In the genomic region with DNA sequence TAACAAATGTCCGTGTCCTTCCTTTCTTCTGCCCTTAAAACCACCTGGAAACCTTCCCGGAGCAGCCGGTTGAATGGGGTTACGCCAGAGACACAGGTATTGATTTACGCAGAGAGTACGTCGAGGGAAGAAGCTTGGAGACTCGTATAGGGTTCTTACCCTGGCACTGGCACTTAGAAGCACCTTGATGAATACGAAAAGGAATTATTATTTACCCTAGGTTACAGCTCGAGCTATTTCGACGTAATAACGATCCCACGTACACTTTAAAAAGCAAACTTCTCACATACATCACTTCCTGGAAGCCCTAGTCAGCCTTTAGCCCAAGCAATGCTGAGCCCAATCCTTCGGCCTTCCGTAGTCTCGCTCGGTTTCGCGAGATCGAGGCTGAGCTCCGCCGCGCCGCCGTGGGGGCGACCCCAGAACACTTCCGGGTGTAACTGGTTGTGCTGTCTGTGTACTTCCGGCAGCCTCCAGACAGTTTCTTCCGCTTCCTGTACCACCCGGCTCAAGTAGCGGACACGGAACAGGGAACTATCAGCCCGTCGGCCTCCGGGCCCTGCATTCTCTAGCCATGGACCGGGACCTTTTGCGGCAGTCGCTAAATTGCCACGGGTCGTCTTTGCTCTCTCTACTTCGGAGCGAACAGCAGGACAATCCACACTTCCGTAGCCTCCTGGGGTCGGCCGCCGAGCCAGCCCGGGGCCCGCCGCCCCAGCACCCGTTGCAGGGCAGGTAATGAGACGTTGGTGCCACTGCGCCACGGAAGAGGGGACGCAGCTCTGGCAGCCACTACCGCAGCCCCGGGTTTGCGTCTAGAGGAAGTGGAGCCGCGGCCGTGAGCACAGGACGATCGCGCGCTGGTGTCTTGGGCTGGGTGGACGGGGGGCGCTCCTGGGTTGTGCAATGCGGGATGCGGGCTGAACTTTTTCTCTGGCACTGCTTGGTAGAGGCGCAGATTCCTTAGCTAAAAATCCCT, we compare ENCODE assay signal across 1 cellular context.
A peak's percentile ranks its signal among the peaks of the same experiment; 100 is the strongest.
TF ChIP-seq lines count a peak whose summit lies in the region.

A gene with protein sequence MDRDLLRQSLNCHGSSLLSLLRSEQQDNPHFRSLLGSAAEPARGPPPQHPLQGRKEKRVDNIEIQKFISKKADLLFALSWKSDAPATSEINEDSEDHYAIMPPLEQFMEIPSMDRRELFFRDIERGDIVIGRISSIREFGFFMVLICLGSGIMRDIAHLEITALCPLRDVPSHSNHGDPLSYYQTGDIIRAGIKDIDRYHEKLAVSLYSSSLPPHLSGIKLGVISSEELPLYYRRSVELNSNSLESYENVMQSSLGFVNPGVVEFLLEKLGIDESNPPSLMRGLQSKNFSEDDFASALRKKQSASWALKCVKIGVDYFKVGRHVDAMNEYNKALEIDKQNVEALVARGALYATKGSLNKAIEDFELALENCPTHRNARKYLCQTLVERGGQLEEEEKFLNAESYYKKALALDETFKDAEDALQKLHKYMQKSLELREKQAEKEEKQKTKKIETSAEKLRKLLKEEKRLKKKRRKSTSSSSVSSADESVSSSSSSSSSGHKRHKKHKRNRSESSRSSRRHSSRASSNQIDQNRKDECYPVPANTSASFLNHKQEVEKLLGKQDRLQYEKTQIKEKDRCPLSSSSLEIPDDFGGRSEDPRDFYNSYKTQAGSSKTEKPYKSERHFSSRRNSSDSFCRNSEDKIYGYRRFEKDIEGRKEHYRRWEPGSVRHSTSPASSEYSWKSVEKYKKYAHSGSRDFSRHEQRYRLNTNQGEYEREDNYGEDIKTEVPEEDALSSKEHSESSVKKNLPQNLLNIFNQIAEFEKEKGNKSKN (plus strand): TSS at position 476 of the 979 bp plus-strand sequence. CDS start 99 bp downstream, at position 575.

TF ChIP-seq in WTC11, 78 proteins besides CTCF, POLR2A, EP300 and RAD21 (continued from another document and continues in another):
- TF ChIP-seq MLX (CRISPR knock-in tag; IDR thresholded peaks at IDR 0.05) (no peak), RELA (CRISPR knock-in tag; IDR thresholded peaks at IDR 0.05; ENCODE audit: borderline replicate concordance) (no peak), ZBTB21 (CRISPR knock-in tag; IDR thresholded peaks at IDR 0.05; ENCODE audit: borderline replicate concordance) (peak; percentile 14; the same call in 1 of the 2 replicates), SMAD4 (CRISPR knock-in tag; IDR thresholded peaks at IDR 0.05) (no peak), CDX4 (CRISPR knock-in tag; IDR thresholded peaks at IDR 0.05; ENCODE audit: borderline replicate concordance) (no peak), EMX1 (CRISPR knock-in tag; IDR thresholded peaks at IDR 0.05) (no peak), STAT6 (CRISPR knock-in tag; conservative IDR thresholded peaks at IDR 0.05; ENCODE audit: low read depth) (no peak), CREB1 (CRISPR knock-in tag; IDR thresholded peaks at IDR 0.05) (no peak), NFYB (CRISPR knock-in tag; conservative IDR thresholded peaks at IDR 0.05; ENCODE audit: low read depth) (no peak), RORB (CRISPR knock-in tag; IDR thresholded peaks at IDR 0.05) (no peak), KAT7 (CRISPR knock-in tag; IDR thresholded peaks at IDR 0.05; ENCODE audit: borderline replicate concordance) (no peak), ATF1 (CRISPR knock-in tag; IDR thresholded peaks at IDR 0.05) (no peak), FOXJ3 (CRISPR knock-in tag; IDR thresholded peaks at IDR 0.05; ENCODE audit: borderline replicate concordance) (no peak), NR2C2 (CRISPR knock-in tag; IDR thresholded peaks at IDR 0.05) (peak; percentile 85), ARID4B (CRISPR knock-in tag; IDR thresholded peaks at IDR 0.05; ENCODE audit: borderline replicate concordance) (peak; percentile 64; the same call in 1 of the 2 replicates), ELF4 (CRISPR knock-in tag; IDR thresholded peaks at IDR 0.05; ENCODE audit: low read depth) (no peak), ZNF121 (CRISPR knock-in tag; IDR thresholded peaks at IDR 0.05) (no peak), ZNF317 (CRISPR knock-in tag; IDR thresholded peaks at IDR 0.05; ENCODE audit: borderline replicate concordance, low read depth) (no peak), OVOL2 (CRISPR knock-in tag; IDR thresholded peaks at IDR 0.05; ENCODE audit: borderline replicate concordance) (no peak), ATF3 (CRISPR knock-in tag; conservative IDR thresholded peaks at IDR 0.05) (no peak), ZNF232 (CRISPR knock-in tag; IDR thresholded peaks at IDR 0.05) (peak; percentile 80), GRHL2 (CRISPR knock-in tag; IDR thresholded peaks at IDR 0.05; ENCODE audit: insufficient replicate concordance, severe bottlenecking) (no peak)
- TF ChIP-seq, protein P1, sequence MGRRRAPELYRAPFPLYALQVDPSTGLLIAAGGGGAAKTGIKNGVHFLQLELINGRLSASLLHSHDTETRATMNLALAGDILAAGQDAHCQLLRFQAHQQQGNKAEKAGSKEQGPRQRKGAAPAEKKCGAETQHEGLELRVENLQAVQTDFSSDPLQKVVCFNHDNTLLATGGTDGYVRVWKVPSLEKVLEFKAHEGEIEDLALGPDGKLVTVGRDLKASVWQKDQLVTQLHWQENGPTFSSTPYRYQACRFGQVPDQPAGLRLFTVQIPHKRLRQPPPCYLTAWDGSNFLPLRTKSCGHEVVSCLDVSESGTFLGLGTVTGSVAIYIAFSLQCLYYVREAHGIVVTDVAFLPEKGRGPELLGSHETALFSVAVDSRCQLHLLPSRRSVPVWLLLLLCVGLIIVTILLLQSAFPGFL (CRISPR knock-in tag; IDR thresholded peaks at IDR 0.05; ENCODE audit: borderline replicate concordance): no peak
- TF ChIP-seq, protein P2, sequence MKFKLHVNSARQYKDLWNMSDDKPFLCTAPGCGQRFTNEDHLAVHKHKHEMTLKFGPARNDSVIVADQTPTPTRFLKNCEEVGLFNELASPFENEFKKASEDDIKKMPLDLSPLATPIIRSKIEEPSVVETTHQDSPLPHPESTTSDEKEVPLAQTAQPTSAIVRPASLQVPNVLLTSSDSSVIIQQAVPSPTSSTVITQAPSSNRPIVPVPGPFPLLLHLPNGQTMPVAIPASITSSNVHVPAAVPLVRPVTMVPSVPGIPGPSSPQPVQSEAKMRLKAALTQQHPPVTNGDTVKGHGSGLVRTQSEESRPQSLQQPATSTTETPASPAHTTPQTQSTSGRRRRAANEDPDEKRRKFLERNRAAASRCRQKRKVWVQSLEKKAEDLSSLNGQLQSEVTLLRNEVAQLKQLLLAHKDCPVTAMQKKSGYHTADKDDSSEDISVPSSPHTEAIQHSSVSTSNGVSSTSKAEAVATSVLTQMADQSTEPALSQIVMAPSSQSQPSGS (CRISPR knock-in tag; IDR thresholded peaks at IDR 0.05; ENCODE audit: borderline replicate concordance, low read depth): no peak
- TF ChIP-seq, protein P3, sequence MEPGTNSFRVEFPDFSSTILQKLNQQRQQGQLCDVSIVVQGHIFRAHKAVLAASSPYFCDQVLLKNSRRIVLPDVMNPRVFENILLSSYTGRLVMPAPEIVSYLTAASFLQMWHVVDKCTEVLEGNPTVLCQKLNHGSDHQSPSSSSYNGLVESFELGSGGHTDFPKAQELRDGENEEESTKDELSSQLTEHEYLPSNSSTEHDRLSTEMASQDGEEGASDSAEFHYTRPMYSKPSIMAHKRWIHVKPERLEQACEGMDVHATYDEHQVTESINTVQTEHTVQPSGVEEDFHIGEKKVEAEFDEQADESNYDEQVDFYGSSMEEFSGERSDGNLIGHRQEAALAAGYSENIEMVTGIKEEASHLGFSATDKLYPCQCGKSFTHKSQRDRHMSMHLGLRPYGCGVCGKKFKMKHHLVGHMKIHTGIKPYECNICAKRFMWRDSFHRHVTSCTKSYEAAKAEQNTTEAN (CRISPR knock-in tag; IDR thresholded peaks at IDR 0.05): peak; percentile 80
- TF ChIP-seq, protein P4, sequence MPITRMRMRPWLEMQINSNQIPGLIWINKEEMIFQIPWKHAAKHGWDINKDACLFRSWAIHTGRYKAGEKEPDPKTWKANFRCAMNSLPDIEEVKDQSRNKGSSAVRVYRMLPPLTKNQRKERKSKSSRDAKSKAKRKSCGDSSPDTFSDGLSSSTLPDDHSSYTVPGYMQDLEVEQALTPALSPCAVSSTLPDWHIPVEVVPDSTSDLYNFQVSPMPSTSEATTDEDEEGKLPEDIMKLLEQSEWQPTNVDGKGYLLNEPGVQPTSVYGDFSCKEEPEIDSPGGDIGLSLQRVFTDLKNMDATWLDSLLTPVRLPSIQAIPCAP (CRISPR knock-in tag; IDR thresholded peaks at IDR 0.05): no peak
- TF ChIP-seq, protein P5, sequence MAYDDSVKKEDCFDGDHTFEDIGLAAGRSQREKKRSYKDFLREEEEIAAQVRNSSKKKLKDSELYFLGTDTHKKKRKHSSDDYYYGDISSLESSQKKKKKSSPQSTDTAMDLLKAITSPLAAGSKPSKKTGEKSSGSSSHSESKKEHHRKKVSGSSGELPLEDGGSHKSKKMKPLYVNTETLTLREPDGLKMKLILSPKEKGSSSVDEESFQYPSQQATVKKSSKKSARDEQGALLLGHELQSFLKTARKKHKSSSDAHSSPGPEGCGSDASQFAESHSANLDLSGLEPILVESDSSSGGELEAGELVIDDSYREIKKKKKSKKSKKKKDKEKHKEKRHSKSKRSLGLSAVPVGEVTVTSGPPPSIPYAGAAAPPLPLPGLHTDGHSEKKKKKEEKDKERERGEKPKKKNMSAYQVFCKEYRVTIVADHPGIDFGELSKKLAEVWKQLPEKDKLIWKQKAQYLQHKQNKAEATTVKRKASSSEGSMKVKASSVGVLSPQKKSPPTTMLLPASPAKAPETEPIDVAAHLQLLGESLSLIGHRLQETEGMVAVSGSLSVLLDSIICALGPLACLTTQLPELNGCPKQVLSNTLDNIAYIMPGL (CRISPR knock-in tag; IDR thresholded peaks at IDR 0.05): peak; percentile 69; the same call in 1 of the 2 replicates
- TF ChIP-seq, protein P6, sequence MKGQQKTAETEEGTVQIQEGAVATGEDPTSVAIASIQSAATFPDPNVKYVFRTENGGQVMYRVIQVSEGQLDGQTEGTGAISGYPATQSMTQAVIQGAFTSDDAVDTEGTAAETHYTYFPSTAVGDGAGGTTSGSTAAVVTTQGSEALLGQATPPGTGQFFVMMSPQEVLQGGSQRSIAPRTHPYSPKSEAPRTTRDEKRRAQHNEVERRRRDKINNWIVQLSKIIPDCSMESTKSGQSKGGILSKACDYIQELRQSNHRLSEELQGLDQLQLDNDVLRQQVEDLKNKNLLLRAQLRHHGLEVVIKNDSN (CRISPR knock-in tag; IDR thresholded peaks at IDR 0.05): no peak
